In genomic region chr14:70886421-70887206, GRCh38 we compare ENCODE assay signal across 8 cellular contexts. TPM values are rescaled to one million over a fixed set of nuclear protein-coding genes. Genes with fewer than 3 reads are reported as not detected.
A peak's percentile ranks its signal among the peaks of the same experiment; 100 is the strongest.
DNase-seq lines count a peak whose midpoint lies in the region; ATAC-seq and TF ChIP-seq lines count a peak whose summit lies in the region.

No MANE protein-coding gene starts in this region.

- intact Hi-C loops in left cardiac atrium (cut with DNase I) (no loop called here), right cardiac atrium (cut with DNase I) (no loop called here)

- peaks cover 88% of the 10 kb centered on the region for H3K4me1 Mint-ChIP-seq in activated CD8-positive, alpha-beta memory T cell treated with anti-CD3 and anti-CD28 coated beads, Interleukin-2, amount 10 ng/mL, durations not matched to agents 7 days and 5 days

- H3K4me3 ChIP-seq in right cardiac atrium (ENCODE audit: low read length) (no peak overlapping the region), rectal smooth muscle tissue (ENCODE audit: low read length) (no peak overlapping the region)

- H3K36me3 ChIP-seq in rectal smooth muscle tissue (ENCODE audit: control insufficient read depth, insufficient read depth, low read length), result no peaks in the 10 kb centered on the region

- H3K4me1 ChIP-seq in right cardiac atrium (ENCODE audit: control insufficient read depth, insufficient read depth, low read length), result no peaks in the 10 kb centered on the region
- H3K4me1 ChIP-seq in rectal smooth muscle tissue (ENCODE audit: control insufficient read depth, insufficient read depth, low read length), result peaks cover 5% of the 10 kb centered on the region

- no peaks in the 10 kb centered on the region for H3K9me3 ChIP-seq in right cardiac atrium (ENCODE audit: control insufficient read depth, low read length)

- TF ChIP-seq CTCF in GM13977 (IDR thresholded peaks at IDR 0.05; ENCODE audit: extremely low read depth, insufficient read depth, missing control alignments), result no peak

- peak overlapping the region; percentile 65 for H3K4me3 Mint-ChIP-seq in activated CD8-positive, alpha-beta memory T cell treated with anti-CD3 and anti-CD28 coated beads, Interleukin-2, amount 10 ng/mL, durations not matched to agents 7 days and 5 days

- peak; percentile 10 to 12 for ATAC-seq in left cardiac atrium
- ATAC-seq in right cardiac atrium, result no peak
- peak; percentile 39 for ATAC-seq in HG03439 (IDR thresholded peaks at IDR 0.05; ENCODE audit: unreplicated experiment)
- ATAC-seq in activated CD8-positive, alpha-beta memory T cell treated with anti-CD3 and anti-CD28 coated beads, Interleukin-2, amount 10 ng/mL, durations not matched to agents 7 days and 5 days, result peak; percentile 64
- no peak for ATAC-seq in GM21367 (IDR thresholded peaks at IDR 0.05; ENCODE audit: unreplicated experiment)

- 68% methylated on average over 5 of the region's 5 CpGs for WGBS in right cardiac atrium

- DNase-seq in left cardiac atrium (no peak), right cardiac atrium (no peak), GM13977 (ENCODE audit: low spot score) (no peak), foreskin melanocyte (no peak)
- DNase-seq in activated CD8-positive, alpha-beta memory T cell treated with anti-CD3 and anti-CD28 coated beads, Interleukin-2, amount 10 ng/mL, durations not matched to agents 7 days and 5 days, result peak; percentile 91

- no peaks in the 10 kb centered on the region for H3K27me3 ChIP-seq in right cardiac atrium (ENCODE audit: control insufficient read depth, insufficient read depth)
- no peaks in the 10 kb centered on the region for H3K27me3 ChIP-seq in rectal smooth muscle tissue (ENCODE audit: control insufficient read depth, insufficient read depth, low read length)

- in situ Hi-C loops in GM13977 (cut with MboI; ENCODE audit: low pct_unique_long_range_greater_than_20kb, low sequenced_read_pairs, unreplicated experiment), result no loop called here

- H3K27ac ChIP-seq in right cardiac atrium (ENCODE audit: low read length), result no peak overlapping the region
- peak overlapping the region; percentile 54 for H3K27ac ChIP-seq in rectal smooth muscle tissue (ENCODE audit: low read depth, low read length)

- H3K9me3 Mint-ChIP-seq in activated CD8-positive, alpha-beta memory T cell treated with anti-CD3 and anti-CD28 coated beads, Interleukin-2, amount 10 ng/mL, durations not matched to agents 7 days and 5 days (ENCODE audit: low read depth), result no peaks in the 10 kb centered on the region

- no peaks in the 10 kb centered on the region for H3K27me3 Mint-ChIP-seq in activated CD8-positive, alpha-beta memory T cell treated with anti-CD3 and anti-CD28 coated beads, Interleukin-2, amount 10 ng/mL, durations not matched to agents 7 days and 5 days

- no peaks in the 10 kb centered on the region for H3K36me3 Mint-ChIP-seq in activated CD8-positive, alpha-beta memory T cell treated with anti-CD3 and anti-CD28 coated beads, Interleukin-2, amount 10 ng/mL, durations not matched to agents 7 days and 5 days

- H3K9ac ChIP-seq in rectal smooth muscle tissue (ENCODE audit: low read length), result no peak overlapping the region

- CTCF ChIA-PET in activated CD8-positive, alpha-beta memory T cell treated with anti-CD3 and anti-CD28 coated beads, Interleukin-2, amount 10 ng/mL, durations not matched to agents 7 days and 5 days (lab: Charles Lee), result interaction anchor here (0.7 to 13.8 kb wide), 15 partner anchors 8 to 92 kb away, joined by 3 to 179 read pairs (median 6); partner anchors contain the start of gene PCNX1

- peak overlapping the region; percentile 96 for H3K27ac Mint-ChIP-seq in activated CD8-positive, alpha-beta memory T cell treated with anti-CD3 and anti-CD28 coated beads, Interleukin-2, amount 10 ng/mL, durations not matched to agents 7 days and 5 days

RNA-seq across cellular contexts. Expression of gene PCNX1, which starts 20.6 kb away (rescaled TPM):
- total RNA-seq in left cardiac atrium (10 to 100 TPM; 31.0 to 44.1 TPM), right cardiac atrium (10 to 100 TPM; 29.5 to 48.0 (median 36.6) TPM)
- polyA plus RNA-seq in right cardiac atrium, result 7.0 TPM
- total RNA-seq in activated CD8-positive, alpha-beta memory T cell treated with anti-CD3 and anti-CD28 coated beads, Interleukin-2, amount 10 ng/mL, durations not matched to agents 7 days and 5 days, result 10 to 100 TPM; 64.4 to 69.2 TPM

Comparison
In these comparisons a context has a peak if more than half of its experiments do, and no peak if none do; other contexts are left out.
1. ATAC-seq: peak in left cardiac atrium (2 of 2), HG03439 (single experiment) and activated CD8-positive, alpha-beta memory T cell treated with anti-CD3 and anti-CD28 coated beads, Interleukin-2, amount 10 ng/mL, durations not matched to agents 7 days and 5 days (single experiment); none in right cardiac atrium (0 of 2) and GM21367 (single experiment).